Comparison of ENCODE assay signal across 34 cellular contexts in the genomic region with DNA sequence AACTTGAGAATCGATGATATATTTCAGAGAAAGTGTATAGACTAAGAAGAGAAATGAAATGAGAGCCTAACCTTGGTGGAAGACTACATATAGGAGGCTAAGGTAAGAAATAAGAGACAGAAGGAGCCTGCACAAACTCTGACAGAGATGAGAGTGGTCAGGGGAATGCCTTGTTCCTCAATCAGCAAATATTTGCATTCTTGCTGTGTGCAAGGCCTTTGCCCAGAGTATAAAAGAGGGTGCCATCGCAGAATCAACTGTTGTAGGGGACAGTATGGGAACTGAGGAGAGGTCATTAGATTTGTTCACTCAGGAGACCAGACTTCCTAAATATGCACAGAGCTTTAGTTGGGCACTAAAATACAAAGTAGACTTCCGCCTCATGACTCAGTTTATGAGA.
"Had no signal": no experiment of that assay in that cellular context is flagged by ENCODE, and none has a peak within 500 bp of the region (broad histone marks: within the 10 kb centered on the region; RNA-seq: fewer than 3 reads in every experiment).

No MANE protein-coding gene starts in this region.

- H3K9me3 Mint-ChIP-seq: activated CD4-positive, alpha-beta memory T cell treated with anti-CD3 and anti-CD28 coated beads, Interleukin-2, amount 10 ng/mL, durations not matched to agents 7 days and 5 days; activated CD4-positive, alpha-beta T cell treated with anti-CD3 and anti-CD28 coated beads, Interleukin-2, amount 10 ng/mL, durations not matched to agents 7 days and 5 days; activated T-cell treated with anti-CD3 and anti-CD28 coated beads, Interleukin-2, amount 50 U/mL, for 4 hours; activated T-helper 17 cell treated with anti-CD3 and anti-CD28 coated beads, Interleukin-2, amount 50 U/mL, for 72 hours; brain; T-helper 2 cell treated with Interferon-gamma antibody and Interleukin-4, amounts not matched to agents 5 μg/mL and 100 μg/mL, for 36 hours had no signal

- H3K36me3 ChIP-seq: adrenal gland, breast epithelium, cardiac muscle cell, colonic mucosa, esophagus squamous epithelium, gastroesophageal sphincter, WERI-Rb-1 had no signal

- H3K4me3 Mint-ChIP-seq: activated CD4-positive, alpha-beta memory T cell treated with anti-CD3 and anti-CD28 coated beads, Interleukin-2, amount 10 ng/mL, durations not matched to agents 7 days and 5 days; activated CD4-positive, alpha-beta T cell treated with anti-CD3 and anti-CD28 coated beads, Interleukin-2, amount 10 ng/mL, durations not matched to agents 7 days and 5 days; activated naive CD8-positive, alpha-beta T cell; activated T-cell treated with anti-CD3 and anti-CD28 coated beads, Interleukin-2, amount 50 U/mL, for 4 hours; activated T-helper 17 cell treated with anti-CD3 and anti-CD28 coated beads, Interleukin-2, amount 50 U/mL, for 72 hours; brain; T-helper 17 cell; T-helper 2 cell treated with Interferon-gamma antibody and Interleukin-4, amounts not matched to agents 5 μg/mL and 100 μg/mL, for 36 hours had no signal

- H3K27ac ChIP-seq: adrenal gland, breast epithelium, cardiac muscle cell, colonic mucosa, epithelial cell of prostate, esophagus squamous epithelium, gastroesophageal sphincter, WERI-Rb-1 had no signal

- H3K27ac Mint-ChIP-seq: activated CD4-positive, alpha-beta memory T cell treated with anti-CD3 and anti-CD28 coated beads, Interleukin-2, amount 10 ng/mL, durations not matched to agents 7 days and 5 days; activated CD4-positive, alpha-beta T cell treated with anti-CD3 and anti-CD28 coated beads, Interleukin-2, amount 10 ng/mL, durations not matched to agents 7 days and 5 days; activated naive CD8-positive, alpha-beta T cell; activated T-helper 17 cell treated with anti-CD3 and anti-CD28 coated beads, Interleukin-2, amount 50 U/mL, for 72 hours; T-helper 17 cell; T-helper 2 cell treated with Interferon-gamma antibody and Interleukin-4, amounts not matched to agents 5 μg/mL and 100 μg/mL, for 36 hours had no signal

- H3K27me3 ChIP-seq: adrenal gland, breast epithelium, cardiac muscle cell, colonic mucosa, esophagus squamous epithelium, gastroesophageal sphincter had no signal

- ATAC-seq: activated T-cell treated with anti-CD3 and anti-CD28 coated beads, Interleukin-2, amount 50 U/mL, for 4 hours; activated T-helper 17 cell treated with anti-CD3 and anti-CD28 coated beads, Interleukin-2, amount 50 U/mL, for 72 hours; gastroesophageal sphincter; T-helper 17 cell had no signal

- H3K27me3 Mint-ChIP-seq: activated CD4-positive, alpha-beta memory T cell treated with anti-CD3 and anti-CD28 coated beads, Interleukin-2, amount 10 ng/mL, durations not matched to agents 7 days and 5 days; activated CD4-positive, alpha-beta T cell treated with anti-CD3 and anti-CD28 coated beads, Interleukin-2, amount 10 ng/mL, durations not matched to agents 7 days and 5 days; activated naive CD8-positive, alpha-beta T cell; activated T-helper 17 cell treated with anti-CD3 and anti-CD28 coated beads, Interleukin-2, amount 50 U/mL, for 72 hours; T-helper 17 cell had no signal

- H3K9me3 ChIP-seq: adrenal gland, breast epithelium, colonic mucosa, esophagus squamous epithelium, gastroesophageal sphincter had no signal

- H3K36me3 Mint-ChIP-seq: brain had no signal

- FAIRE-seq: endometrium, endothelial cell of umbilical vein had no signal

- H3K4me1 ChIP-seq: breast epithelium had no signal

- H3K4me3 ChIP-seq: adrenal gland, breast epithelium, cardiac muscle cell, colonic mucosa, esophagus squamous epithelium, gastroesophageal sphincter had no signal

- DNase-seq: activated CD4-positive, alpha-beta memory T cell treated with anti-CD3 and anti-CD28 coated beads, Interleukin-2, amount 10 ng/mL, durations not matched to agents 7 days and 5 days; activated CD4-positive, alpha-beta T cell treated with anti-CD3 and anti-CD28 coated beads for 1 hour; activated CD4-positive, alpha-beta T cell treated with anti-CD3 and anti-CD28 coated beads for 4 hours; activated CD4-positive, alpha-beta T cell treated with anti-CD3 and anti-CD28 coated beads, Interleukin-2, amount 10 ng/mL, durations not matched to agents 7 days and 5 days; activated CD4-positive, alpha-beta T cell treated with anti-CD3 and anti-CD28 coated beads, Interleukin-2, amount 50 U/mL, for 4 hours; activated CD4-positive, CD25-positive, alpha-beta regulatory T cell; activated effector memory CD4-positive, alpha-beta T cell treated with Interleukin-2 at 50 U/mL for 16 hours; activated gamma-delta T cell treated with Interleukin-2 at 50 U/mL for 16 hours; activated naive CD4-positive, alpha-beta T cell treated with anti-CD3 and anti-CD28 coated beads, Interleukin-2, amount 50 U/mL, for 16 hours; activated naive CD4-positive, alpha-beta T cell treated with Interleukin-2 at 50 U/mL for 16 hours; activated T-cell treated with anti-CD3 and anti-CD28 coated beads, Interleukin-2, amount 50 U/mL, for 4 hours; adrenal gland; amygdala; aorta; central memory CD4-positive, alpha-beta T cell; cerebellar nuclear complex; colonic mucosa; effector CD8-positive, alpha-beta T cell; esophagus squamous epithelium; foreskin melanocyte; T-helper 1 cell; T-helper 17 cell; T1000; WERI-Rb-1 had no signal
